ENCODE assay signal across 8 cellular contexts in genomic region chr11:67507891-67508485, GRCh38. TPM values are rescaled to one million over a fixed set of nuclear protein-coding genes. Genes with fewer than 3 reads are reported as not detected.
DNase-seq lines count a peak whose midpoint lies in the region; ATAC-seq and TF ChIP-seq lines count a peak whose summit lies in the region.

TSS of gene CDK2AP2 (minus strand) at chr11:67508162. CDS start at chr11:67508082, 80 bp downstream.

- H3K27me3 Mint-ChIP-seq in activated T-helper 2 cell treated with anti-CD3 and anti-CD28 coated beads, Interferon-gamma antibody, Interleukin-2, Interleukin-4, amounts not matched to agents 10 μg/mL and 5 μg/mL and 100 μg/mL, durations not matched to agents 14 hours and 24 hours and 36 hours (ENCODE audit: low read depth), result peaks cover 11% of the 10 kb centered on the region
- H3K27me3 Mint-ChIP-seq in natural killer cell (ENCODE audit: low read depth in 2 of 2), result peaks cover 7% of the 10 kb centered on the region in 2 donors

- peak within 1 kb of the TSS; percentile 66 for H3K4me3 ChIP-seq in RWPE2 (ENCODE audit: severe bottlenecking)
- H3K4me3 ChIP-seq in fibroblast of mammary gland (ENCODE audit: control insufficient read depth, low read depth, low read length), result peak within 1 kb of the TSS; percentile 72

- intact Hi-C loops in activated T-helper 2 cell treated with anti-CD3 and anti-CD28 coated beads, Interferon-gamma antibody, Interleukin-2, Interleukin-4, amounts not matched to agents 10 μg/mL and 5 μg/mL and 100 μg/mL, durations not matched to agents 14 hours and 24 hours and 36 hours (cut with micrococcal nuclease), result loop anchor here (1.0 to 5.0 kb wide), 7 partner anchors 44 to 236 kb away; partner anchors contain the start of genes ANKRD13D, GSTP1 and POLD4
- intact Hi-C loops in natural killer cell (cut with micrococcal nuclease), result loop anchor here (1.0 to 10.0 kb wide), 4 partner anchors 106 to 241 kb away; partner anchors contain the start of genes GRK2, POLD4, PPP1CA and TBC1D10C

- H3K27me3 ChIP-seq in RWPE2 (ENCODE audit: insufficient read depth, poor library complexity, severe bottlenecking), result no peaks in the 10 kb centered on the region

- H3K4me1 Mint-ChIP-seq in activated T-helper 2 cell treated with anti-CD3 and anti-CD28 coated beads, Interferon-gamma antibody, Interleukin-2, Interleukin-4, amounts not matched to agents 10 μg/mL and 5 μg/mL and 100 μg/mL, durations not matched to agents 14 hours and 24 hours and 36 hours (ENCODE audit: low read depth), result peaks cover 24% of the 10 kb centered on the region
- peaks cover 27 to 50% of the 10 kb centered on the region in 2 donors for H3K4me1 Mint-ChIP-seq in natural killer cell

- peak within 1 kb of the TSS; percentile 92 for H3K4me3 Mint-ChIP-seq in activated T-helper 2 cell treated with anti-CD3 and anti-CD28 coated beads, Interferon-gamma antibody, Interleukin-2, Interleukin-4, amounts not matched to agents 10 μg/mL and 5 μg/mL and 100 μg/mL, durations not matched to agents 14 hours and 24 hours and 36 hours (ENCODE audit: low read depth)
- peak within 1 kb of the TSS; percentile 83 for H3K4me3 Mint-ChIP-seq in natural killer cell

- H3K4me1 ChIP-seq in RWPE2 (ENCODE audit: insufficient read depth, poor library complexity, severe bottlenecking), result peaks cover 10% of the 10 kb centered on the region

- no peaks in the 10 kb centered on the region for H3K9me3 Mint-ChIP-seq in activated T-helper 2 cell treated with anti-CD3 and anti-CD28 coated beads, Interferon-gamma antibody, Interleukin-2, Interleukin-4, amounts not matched to agents 10 μg/mL and 5 μg/mL and 100 μg/mL, durations not matched to agents 14 hours and 24 hours and 36 hours
- H3K9me3 Mint-ChIP-seq in natural killer cell, result no peaks in the 10 kb centered on the region

- peak; percentile 100 for DNase-seq in EH (ENCODE audit: low read depth)
- peak; percentile 99 for DNase-seq in H4 (ENCODE audit: low spot score)
- DNase-seq in LoVo (ENCODE audit: low spot score), result peak; percentile 99
- peak; percentile 100 for DNase-seq in RWPE2 (ENCODE audit: low spot score)
- peak; percentile 97 for DNase-seq in activated T-helper 2 cell treated with anti-CD3 and anti-CD28 coated beads, Interferon-gamma antibody, Interleukin-2, Interleukin-4, amounts not matched to agents 10 μg/mL and 5 μg/mL and 100 μg/mL, durations not matched to agents 14 hours and 24 hours and 36 hours (ENCODE audit: low spot score)
- DNase-seq in fibroblast of mammary gland (ENCODE audit: low read depth), result peak; percentile 99
- peak; percentile 94 for DNase-seq in natural killer cell
- DNase-seq in stimulated activated naive CD4-positive, alpha-beta T cell treated with Interleukin-2 at 50 U/mL for 16 hours (lab: John Stamatoyannopoulos, UW), result peak; percentile 98

- ATAC-seq in RWPE2 (ENCODE audit: low read depth) (peak; percentile 78), natural killer cell (peak; percentile 70 to 88 (median 78))

- peak within 1 kb of the TSS; percentile 78 for H3K27ac Mint-ChIP-seq in activated T-helper 2 cell treated with anti-CD3 and anti-CD28 coated beads, Interferon-gamma antibody, Interleukin-2, Interleukin-4, amounts not matched to agents 10 μg/mL and 5 μg/mL and 100 μg/mL, durations not matched to agents 14 hours and 24 hours and 36 hours
- peak within 1 kb of the TSS; percentile 95 to 97 for H3K27ac Mint-ChIP-seq in natural killer cell

- no peaks in the 10 kb centered on the region for H3K9me3 ChIP-seq in RWPE2 (ENCODE audit: severe bottlenecking)

- H3K36me3 ChIP-seq in RWPE2 (ENCODE audit: low read depth), result peaks cover 12% of the 10 kb centered on the region

- H3K27ac ChIP-seq in RWPE2 (ENCODE audit: poor library complexity, severe bottlenecking), result peak within 1 kb of the TSS; percentile 96

- H3K36me3 Mint-ChIP-seq in activated T-helper 2 cell treated with anti-CD3 and anti-CD28 coated beads, Interferon-gamma antibody, Interleukin-2, Interleukin-4, amounts not matched to agents 10 μg/mL and 5 μg/mL and 100 μg/mL, durations not matched to agents 14 hours and 24 hours and 36 hours (ENCODE audit: low read depth), result peaks cover 28% of the 10 kb centered on the region
- H3K36me3 Mint-ChIP-seq in natural killer cell, result no peaks in the 10 kb centered on the region

- no peak for TF ChIP-seq CTCF in RWPE2 (IDR thresholded peaks at IDR 0.05; ENCODE audit: poor library complexity, severe bottlenecking)
- TF ChIP-seq CTCF in fibroblast of mammary gland (conservative IDR thresholded peaks at IDR 0.05; ENCODE audit: control insufficient read depth, insufficient read depth, low read depth, low read length), result no peak
- no peak for TF ChIP-seq CTCF in natural killer cell (IDR thresholded peaks at IDR 0.05)

RNA-seq across cellular contexts. Expression of gene CDK2AP2, which starts in this region (rescaled TPM):
- 28.3 and 32.3 TPM in 2 replicates for total RNA-seq in H4 (2014; rRNA removed; shearing (Covaris generic))
- 117 and 119 TPM in 2 replicates for total RNA-seq in activated T-helper 2 cell treated with anti-CD3 and anti-CD28 coated beads, Interferon-gamma antibody, Interleukin-2, Interleukin-4, amounts not matched to agents 10 μg/mL and 5 μg/mL and 100 μg/mL, durations not matched to agents 14 hours and 24 hours and 36 hours
- 10 to 100 TPM; 57.9 to 67.7 (median 65.5) TPM for total RNA-seq in natural killer cell

Comparison
In these comparisons a context has a peak if more than half of its experiments do, and no peak if none do; other contexts are left out.
1. Peak in every context shown above with its lines: DNase-seq, ATAC-seq, H3K4me3 ChIP-seq and H3K27ac ChIP-seq.